ENCODE assay signal across 1 cellular context in genomic region chr15:53448215-53449001, GRCh38.
TF ChIP-seq lines count a peak whose summit lies in the region.

No MANE protein-coding gene starts in this region.

TF ChIP-seq in WTC11, 78 proteins besides CTCF, POLR2A, EP300 and RAD21 (continued from another document):
- no peak for TF ChIP-seq PREB (CRISPR knock-in tag; IDR thresholded peaks at IDR 0.05; ENCODE audit: borderline replicate concordance)
- TF ChIP-seq USF2 (CRISPR knock-in tag; IDR thresholded peaks at IDR 0.05), result no peak
- TF ChIP-seq OVOL2 (CRISPR knock-in tag; IDR thresholded peaks at IDR 0.05; ENCODE audit: borderline replicate concordance), result no peak
- TF ChIP-seq CREB1 (CRISPR knock-in tag; IDR thresholded peaks at IDR 0.05), result no peak
- TF ChIP-seq STAT6 (CRISPR knock-in tag; conservative IDR thresholded peaks at IDR 0.05; ENCODE audit: low read depth), result no peak
- TF ChIP-seq SMAD4 (CRISPR knock-in tag; IDR thresholded peaks at IDR 0.05), result no peak
- no peak for TF ChIP-seq ERG (CRISPR knock-in tag; IDR thresholded peaks at IDR 0.05)
- TF ChIP-seq RELA (CRISPR knock-in tag; IDR thresholded peaks at IDR 0.05; ENCODE audit: borderline replicate concordance), result no peak
- no peak for TF ChIP-seq ZNF138 (CRISPR knock-in tag; conservative IDR thresholded peaks at IDR 0.05)
- no peak for TF ChIP-seq ZMAT4 (CRISPR knock-in tag; IDR thresholded peaks at IDR 0.05)
